ENCODE assay signal across 8 cellular contexts in genomic region chr10:110305767-110306451, GRCh38. TPM values are rescaled to one million over a fixed set of nuclear protein-coding genes. Genes with fewer than 3 reads are reported as not detected.
DNase-seq lines count a peak whose midpoint lies in the region; ATAC-seq, FAIRE-seq and TF ChIP-seq lines count a peak whose summit lies in the region.

No MANE protein-coding gene starts in this region.

- H3K79me2 ChIP-seq in K562 (ENCODE audit: control insufficient read depth, insufficient read depth, low read length), result peaks cover 39% of the 10 kb centered on the region
- peaks cover 37% of the 10 kb centered on the region for H3K79me2 ChIP-seq in smooth muscle cell (ENCODE audit: low read depth)

- H3F3A ChIP-seq in smooth muscle cell (ENCODE audit: low read depth), result peaks cover 4% of the 10 kb centered on the region

- H2AFZ ChIP-seq in K562 (ENCODE audit: low read depth, low read length) (peak overlapping the region; percentile 83), smooth muscle cell (ENCODE audit: low read depth) (no peak overlapping the region)

- peak; percentile 81 for FAIRE-seq in K562 (lab: Jason Lieb, UNC)

- in situ Hi-C loops in K562 (cut with MboI), result no loop called here

- peak; percentile 66 for TF ChIP-seq CTCF in GM10266 (IDR thresholded peaks at IDR 0.05; ENCODE audit: control insufficient read depth, insufficient read depth, low read depth, missing control alignments)
- TF ChIP-seq CTCF in HFFc6 (IDR thresholded peaks at IDR 0.05), result peak; percentile 83
- TF ChIP-seq CTCF in K562 (IDR thresholded peaks at IDR 0.05 in 2 of 3, conservative IDR thresholded peaks at IDR 0.05 in 1 of 3; ENCODE audit: insufficient read depth in 2 of 3, low read depth in 1 of 3, low read length in 3 of 3), result peak; percentile 53 to 66 (median 55); a peak in 4 of 6 replicates
- TF ChIP-seq CTCF in smooth muscle cell (IDR thresholded peaks at IDR 0.05; ENCODE audit: borderline replicate concordance, insufficient read depth, poor library complexity, severe bottlenecking), result peak; percentile 63

- H3K9ac ChIP-seq in K562 (ENCODE audit: insufficient read depth in 1 of 2, low read depth in 2 of 2, low read length in 2 of 2), result peak overlapping the region; percentile 48 to 83; a peak in 3 of 4 replicates
- no peak overlapping the region for H3K9ac ChIP-seq in smooth muscle cell (ENCODE audit: low read depth)

- 44% methylated on average over 14 of the region's 17 CpGs for WGBS in K562 (ENCODE audit: insufficient coverage, low coverage, missing lambda C conversion rate)
- 71% methylated on average over 17 of the region's 17 CpGs for WGBS in smooth muscle cell (ENCODE audit: low lambda C conversion rate)

- H3K9me1 ChIP-seq in K562 (ENCODE audit: control insufficient read depth, insufficient read depth, low read length), result no peaks in the 10 kb centered on the region

- no peaks in the 10 kb centered on the region for H3K9me3 Mint-ChIP-seq in HFFc6

- H3K27me3 ChIP-seq in K562 (ENCODE audit: control insufficient read depth in 2 of 2, insufficient read depth in 2 of 2, low read length in 2 of 2) (no peaks in the 10 kb centered on the region), smooth muscle cell (ENCODE audit: low read depth) (no peaks in the 10 kb centered on the region)

- DNase-seq in GM10266 (ENCODE audit: extremely low spot score) (peak; percentile 66), HFFc6 (peak; percentile 92), NCI-H1092 treated with DMSO at 0.1 percent for 48 hours (lab: John Stamatoyannopoulos, UW) (peak; percentile 67), SKM-1 treated with dmso at 0.1 percent for 144 hours (lab: John Stamatoyannopoulos, UW; ENCODE audit: unreplicated experiment) (peak; percentile 85), K562 (ENCODE audit: extremely low read depth in 1 of 4, low spot score in 3 of 4) (peak; percentile 14 to 74 (median 32)), iPS-NIHi11 (ENCODE audit: low spot score) (peak; percentile 31), smooth muscle cell (lab: John Stamatoyannopoulos, UW; ENCODE audit: unreplicated experiment) (no peak), posterior vena cava (ENCODE audit: low spot score) (no peak)

- H4K20me1 ChIP-seq in K562 (replicated peaks; ENCODE audit: control insufficient read depth, insufficient read depth, low read length) (peaks cover 4% of the 10 kb centered on the region), smooth muscle cell (ENCODE audit: low read depth) (peaks cover 33% of the 10 kb centered on the region)

- peak overlapping the region; percentile 99 for H3K4me3 Mint-ChIP-seq in HFFc6

- TF ChIP-seq RAD21 in K562 (CRISPR knock-in tag; conservative IDR thresholded peaks at IDR 0.05 in 1 of 2, IDR thresholded peaks at IDR 0.05 in 1 of 2), result peak; percentile 64 to 74

- H3K4me2 ChIP-seq in K562 (ENCODE audit: insufficient read depth, low read length), result peak overlapping the region; percentile 75
- H3K4me2 ChIP-seq in smooth muscle cell, result peak overlapping the region; percentile 85

- TF ChIP-seq EP300 in K562 (IDR thresholded peaks at IDR 0.05; ENCODE audit: low read length), result no peak

- H3K27me3 Mint-ChIP-seq in HFFc6 (ENCODE audit: insufficient read depth), result no peaks in the 10 kb centered on the region

- H3K27ac ChIP-seq in K562 (ENCODE audit: extremely low read depth, low read depth, low read length) (peak overlapping the region; percentile 87; the same call in 2 of the 3 replicates), smooth muscle cell (ENCODE audit: low read depth) (peak overlapping the region; percentile 95)

- peak overlapping the region; percentile 94 for H3K27ac Mint-ChIP-seq in HFFc6

- intact Hi-C loops in K562 (cut with micrococcal nuclease), result loop anchor here (5.0 kb wide), 1 partner anchor 191 kb away; the partner anchor contains the start of gene DUSP5
- intact Hi-C loops in posterior vena cava (cut with DNase I), result loop anchor here in 1 of 2 donors (5.0 kb wide), 1 partner anchor 241 kb away; no protein-coding TSS in a partner anchor

- H3K36me3 Mint-ChIP-seq in HFFc6 (ENCODE audit: low read depth), result peaks cover 30% of the 10 kb centered on the region

- H3K36me3 ChIP-seq in K562 (ENCODE audit: control insufficient read depth, insufficient read depth, low read length), result peaks cover 27% of the 10 kb centered on the region
- H3K36me3 ChIP-seq in smooth muscle cell (ENCODE audit: low read depth), result peaks cover 3% of the 10 kb centered on the region

- H3K4me3 ChIP-seq in K562 (peak overlapping the region; percentile 21; the same call in 1 of the 2 replicates), smooth muscle cell (peak overlapping the region; percentile 99)

- ATAC-seq in K562, result peak; percentile 71

- H3K4me1 ChIP-seq in K562 (replicated peaks in 1 of 2; ENCODE audit: control insufficient read depth in 2 of 2, insufficient read depth in 2 of 2, low read length in 2 of 2), result peaks cover 0 to 11% of the 10 kb centered on the region in 2 experiments; a peak in 2 of 5 replicates
- H3K4me1 ChIP-seq in smooth muscle cell (ENCODE audit: low read depth), result peaks cover 14% of the 10 kb centered on the region

- H3K9me3 ChIP-seq in K562 (replicated peaks; ENCODE audit: control insufficient read depth, insufficient read depth, low read depth, low read length) (no peaks in the 10 kb centered on the region), smooth muscle cell (replicated peaks; ENCODE audit: low read depth) (no peaks in the 10 kb centered on the region)

- TF ChIP-seq POLR2A in K562 (conservative IDR thresholded peaks at IDR 0.05), result no peak

- peaks cover 58% of the 10 kb centered on the region for H3K4me1 Mint-ChIP-seq in HFFc6 (ENCODE audit: low read depth)

- POLR2A ChIA-PET in K562 (lab: Yijun Ruan, JAX), result interaction anchor here (0.6 to 1.8 kb wide), 4 partner anchors 16 to 236 kb away, joined by 3 to 4 read pairs (median 3); no protein-coding TSS in a partner anchor

- no TSS peak for BruUV-seq in K562 (replicated peaks; lab: Mats Ljungman, UMichigan)

- CTCF ChIA-PET in K562 (lab: Yijun Ruan, JAX; ENCODE audit: low intra/inter-chr PET ratio), result interaction anchor here (0.6 to 1.7 kb wide), 4 partner anchors 194 to 243 kb away, joined by 3 to 4 read pairs (median 3); no protein-coding TSS in a partner anchor

TF ChIP-seq in K562, 482 proteins besides CTCF, POLR2A, EP300 and RAD21 (continues in another document):
- no peak for TF ChIP-seq E2F3 (CRISPR knock-in tag; IDR thresholded peaks at IDR 0.05)
- TF ChIP-seq, protein P1, sequence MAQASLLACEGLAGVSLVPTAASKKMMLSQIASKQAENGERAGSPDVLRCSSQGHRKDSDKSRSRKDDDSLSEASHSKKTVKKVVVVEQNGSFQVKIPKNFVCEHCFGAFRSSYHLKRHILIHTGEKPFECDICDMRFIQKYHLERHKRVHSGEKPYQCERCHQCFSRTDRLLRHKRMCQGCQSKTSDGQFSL (CRISPR knock-in tag; IDR thresholded peaks at IDR 0.05), result no peak
- TF ChIP-seq, protein P1 (tag; IDR thresholded peaks at IDR 0.05), result no peak
- no peak for TF ChIP-seq GTF2A2 (tag; IDR thresholded peaks at IDR 0.05)
- TF ChIP-seq ZNF444 (CRISPR knock-in tag; IDR thresholded peaks at IDR 0.05), result no peak
- TF ChIP-seq ZBTB33 (CRISPR knock-in tag; IDR thresholded peaks at IDR 0.05), result peak; percentile 83
- TF ChIP-seq TCF7 (IDR thresholded peaks at IDR 0.05; ENCODE audit: borderline replicate concordance), result no peak
- TF ChIP-seq KAT7 (CRISPR knock-in tag; IDR thresholded peaks at IDR 0.05; ENCODE audit: borderline replicate concordance), result no peak
- no peak for TF ChIP-seq ZNF311 (CRISPR knock-in tag; IDR thresholded peaks at IDR 0.05)
- no peak for TF ChIP-seq MYNN (IDR thresholded peaks at IDR 0.05)
- TF ChIP-seq MYNN (CRISPR knock-in tag; IDR thresholded peaks at IDR 0.05), result no peak

RNA-seq across cellular contexts. Expression of gene SMNDC1, which starts 1.2 kb away (rescaled TPM):
- 10 to 100 TPM; 31.5 to 37.5 (median 34.8) TPM for total RNA-seq in HFFc6 (2021; fragmentation: NEBNext Ultra II Directional; extraction: Animal tissue kit (Norgen Biotek cat#: 25700))
- total RNA-seq in K562 (2011; cell fraction: chromatin; rRNA removed; ENCODE audit: low replicate concordance), result 9.7 and 38.1 TPM in 2 replicates
- total RNA-seq in K562 (2011; cell fraction: nucleolus; rRNA removed), result 5.0 and 6.8 TPM in 2 replicates
- 15.5 and 22.4 TPM in 2 replicates for total RNA-seq in K562 (2011; cell fraction: nucleoplasm; rRNA removed)
- total RNA-seq in K562 (2014; rRNA removed) (3.6 and 6.8 TPM in 2 replicates), K562 (2014; rRNA removed; fragmentation: Illumina TruSeq; extraction: Trizol) (12.3 and 13.9 TPM in 2 replicates), K562 (2015; rRNA removed; fragmentation: Illumina TruSeq; extraction: Trizol) (11.7 and 11.9 TPM in 2 replicates), K562 (2021) (28.1 and 35.8 TPM in 2 replicates), smooth muscle cell (17.7 and 25.6 TPM in 2 replicates), posterior vena cava (10 to 100 TPM; 26.4 to 28.1 TPM)
- polyA plus RNA-seq in K562 (2011; rRNA removed) (10.9 and 15.7 TPM in 2 replicates), K562 (2014; fragmentation: Illumina TruSeq; extraction: Trizol) (24.1 and 30.1 TPM in 2 replicates), K562 (2014; fragmentation: Nextera tagmentation; extraction: Ambion mirVana) (1 to 10 TPM; 9.2 to 9.9 TPM), K562 (2014; rRNA removed) (17.4 and 19.5 TPM in 2 replicates), smooth muscle cell (19.0 and 22.2 TPM in 2 replicates)
- 2.4 and 4.8 TPM in 2 replicates for polyA plus RNA-seq in K562 (2011; cell fraction: cytosol; rRNA removed)
- polyA plus RNA-seq in K562 (2011; cell fraction: nucleus; rRNA removed), result 5.4 and 8.3 TPM in 2 replicates
- polyA plus RNA-seq in K562 (2012), result 15.3 and 17.9 TPM in 2 replicates
- 11.9 and 19.0 TPM in 2 replicates for polyA minus RNA-seq in K562 (2011; rRNA and poly(A)+ RNA removed)
- polyA minus RNA-seq in K562 (2011; cell fraction: cytosol; rRNA and poly(A)+ RNA removed), result 10.0 and 14.2 TPM in 2 replicates
- polyA minus RNA-seq in K562 (2011; cell fraction: nucleus; rRNA and poly(A)+ RNA removed), result 13.2 and 30.7 TPM in 2 replicates

Comparison
In these comparisons a context has a peak if more than half of its experiments do, and no peak if none do; other contexts are left out.
1. DNase-seq: peak in GM10266 (single experiment), HFFc6 (single experiment), NCI-H1092 treated with DMSO at 0.1 percent for 48 hours (single experiment), SKM-1 treated with dmso at 0.1 percent for 144 hours (single experiment), K562 (4 of 4) and iPS-NIHi11 (single experiment); none in smooth muscle cell (single experiment) and posterior vena cava (single experiment).
2. Peak in every context shown above with its lines, with median percentiles within 50 percentile points of each other: CTCF ChIP-seq.